In the genomic region with DNA sequence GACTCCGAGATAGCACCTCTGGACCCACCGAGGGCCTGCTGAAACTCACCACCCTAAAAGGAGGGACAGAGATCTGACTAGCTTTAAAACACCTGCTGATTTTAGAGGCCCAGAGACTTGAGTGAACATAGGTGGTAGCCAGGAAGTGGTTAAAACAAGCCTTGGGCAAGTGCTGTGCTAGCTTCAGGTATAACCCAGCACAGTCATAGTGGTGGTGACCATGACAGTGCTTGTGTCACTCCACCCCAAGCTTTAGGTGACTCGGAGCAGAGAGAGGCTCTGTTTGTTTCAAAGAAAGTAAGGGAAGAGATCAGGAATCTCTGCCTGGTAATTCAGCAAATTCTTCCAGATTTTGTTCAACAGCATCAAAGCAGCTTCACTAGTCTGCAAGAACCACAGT, we compare ENCODE assay signal across 23 cellular contexts.
"Had no signal": no experiment of that assay in that cellular context is flagged by ENCODE, and none has a peak within 500 bp of the region (broad histone marks: within the 10 kb centered on the region; RNA-seq: fewer than 3 reads in every experiment).

No MANE protein-coding gene starts in this region.

- FAIRE-seq: urothelium cell line had no signal

- H3K4me1 ChIP-seq: left ventricle myocardium inferior, sigmoid colon, transverse colon had no signal

- ATAC-seq: activated CD4-positive, CD25-positive, alpha-beta regulatory T cell treated with anti-CD3 and anti-CD28 coated beads, Interleukin-2, amount 50 U/mL, for 24 hours; activated CD8-positive, alpha-beta memory T cell treated with anti-CD3 and anti-CD28 coated beads, Interleukin-2, amount 10 ng/mL, durations not matched to agents 7 days and 5 days; activated naive CD8-positive, alpha-beta T cell treated with anti-CD3 and anti-CD28 coated beads, Interleukin-2, amount 50 U/mL, for 24 hours; natural killer cell; stimulated activated memory B cell treated with anti-CD40 and anti-IgM and Interleukin-4, amounts not matched to agents 10 μg/mL and 1 μg/mL and 100 μg/mL, for 72 hours had no signal

- H3K27me3 ChIP-seq: cardiac muscle cell, sigmoid colon, transverse colon had no signal

- H3K36me3 ChIP-seq: cardiac muscle cell, left ventricle myocardium inferior, sigmoid colon, transverse colon had no signal

- H3K27ac ChIP-seq: cardiac muscle cell, left ventricle myocardium inferior, sigmoid colon, transverse colon, VCaP had no signal

- H3K9me3 ChIP-seq: transverse colon had no signal

- H3K4me2 ChIP-seq: smooth muscle cell had no signal

- DNase-seq: activated CD4-positive, alpha-beta memory T cell treated with anti-CD3 and anti-CD28 coated beads, Interleukin-2, amount 10 ng/mL, durations not matched to agents 7 days and 5 days; activated CD4-positive, alpha-beta T cell treated with anti-CD3 and anti-CD28 coated beads, Interleukin-2, amount 10 ng/mL, durations not matched to agents 24 days and 14 days; activated CD8-positive, alpha-beta memory T cell treated with anti-CD3 and anti-CD28 coated beads, Interleukin-2, amount 10 ng/mL, durations not matched to agents 7 days and 5 days; activated gamma-delta T cell; activated naive CD4-positive, alpha-beta T cell treated with anti-CD3 and anti-CD28 coated beads, Interleukin-2, amount 50 U/mL, for 16 hours; activated naive CD8-positive, alpha-beta T cell treated with anti-CD3 and anti-CD28 coated beads, Interleukin-2, amount 50 U/mL, for 24 hours; activated T-cell treated with anti-CD3 and anti-CD28 coated beads for 4 hours; cortex of kidney; endodermal cell; foreskin fibroblast; kidney glomerular epithelial cell; left ventricle myocardium inferior; midbrain; natural killer cell; sigmoid colon; stimulated activated CD4-positive, alpha-beta T cell treated with anti-CD3 and anti-CD28 coated beads, Interleukin-15, amount 100 ng/mL, for 24 hours; transverse colon had no signal

- H3K4me3 ChIP-seq: cardiac muscle cell, left ventricle myocardium inferior, sigmoid colon, smooth muscle cell, transverse colon had no signal
